20 cellular contexts compared by ENCODE assay signal in the genomic region with DNA sequence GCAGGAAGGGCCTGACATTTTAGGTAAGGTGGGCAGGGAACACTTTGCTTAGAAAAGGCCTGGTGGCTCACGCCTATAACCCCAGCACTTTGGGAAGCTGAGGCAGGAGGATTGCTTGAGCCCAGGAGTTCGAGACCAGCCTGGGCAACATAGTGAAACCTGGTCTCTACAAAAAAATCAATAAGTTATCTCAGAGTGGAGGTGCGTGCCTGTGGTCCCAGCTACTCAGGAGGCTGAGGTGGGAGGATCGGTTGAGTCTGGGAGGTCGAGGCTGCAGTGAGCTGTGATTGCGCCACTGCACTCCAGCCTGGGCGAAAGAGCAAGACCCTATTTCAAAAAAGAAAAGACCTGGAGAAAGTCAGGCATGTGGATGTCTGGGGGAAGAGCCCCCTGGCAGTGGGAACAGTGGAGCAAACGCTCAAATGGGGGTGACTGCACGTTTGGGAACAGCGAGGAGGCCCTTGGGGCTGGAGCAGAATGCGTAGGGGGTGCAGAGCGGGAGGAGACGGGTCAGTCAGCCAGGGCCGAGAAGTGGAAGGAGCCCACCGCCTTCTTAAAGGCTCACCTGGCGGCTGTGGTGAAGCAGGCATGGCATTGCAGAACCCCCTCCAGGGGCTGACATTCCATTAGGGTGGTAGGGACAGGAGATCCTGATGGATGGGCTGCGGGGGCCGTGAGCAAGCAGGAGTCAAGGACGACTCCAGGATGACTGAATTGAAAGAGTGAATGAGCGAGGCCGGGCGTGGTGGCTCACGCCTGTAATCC. TPM values are rescaled to one million over a fixed set of nuclear protein-coding genes. Genes with fewer than 3 reads are reported as not detected.
"Had no signal": no experiment of that assay in that cellular context is flagged by ENCODE, and none has a peak within 500 bp of the region (broad histone marks: within the 10 kb centered on the region; RNA-seq: fewer than 3 reads in every experiment).

No MANE protein-coding gene starts in this region.

- H3K27me3 ChIP-seq: vagina had no signal

- H3K4me3 Mint-ChIP-seq: activated CD8-positive, alpha-beta T cell treated with anti-CD3 and anti-CD28 coated beads, Interleukin-2, amount 10 ng/mL, durations not matched to agents 7 days and 5 days; activated naive CD8-positive, alpha-beta T cell treated with anti-CD3 and anti-CD28 coated beads for 36 hours; activated T-cell treated with anti-CD3 and anti-CD28 coated beads, Interleukin-2, amount 50 U/mL, for 72 hours; central memory CD8-positive, alpha-beta T cell; memory B cell; stimulated activated memory B cell treated with anti-CD40 and anti-IgM and Interleukin-4, amounts not matched to agents 10 μg/mL and 1 μg/mL and 100 μg/mL, for 72 hours had no signal

- H3K36me3 ChIP-seq: tibial artery, vagina had no signal

- H3K4me3 ChIP-seq: tibial artery, vagina had no signal

- H3K36me3 Mint-ChIP-seq: brain had no signal

- H3K27ac Mint-ChIP-seq: activated CD8-positive, alpha-beta T cell treated with anti-CD3 and anti-CD28 coated beads, Interleukin-2, amount 10 ng/mL, durations not matched to agents 7 days and 5 days; activated naive CD8-positive, alpha-beta T cell treated with anti-CD3 and anti-CD28 coated beads for 36 hours; activated T-cell treated with anti-CD3 and anti-CD28 coated beads, Interleukin-2, amount 50 U/mL, for 72 hours; memory B cell; stimulated activated memory B cell treated with anti-CD40 and anti-IgM and Interleukin-4, amounts not matched to agents 10 μg/mL and 1 μg/mL and 100 μg/mL, for 72 hours had no signal

- H3K27ac ChIP-seq: epithelial cell of prostate, tibial artery, vagina, VCaP had no signal

- ATAC-seq: activated CD8-positive, alpha-beta T cell treated with anti-CD3 and anti-CD28 coated beads, Interleukin-2, amount 10 ng/mL, durations not matched to agents 7 days and 5 days; activated T-cell treated with anti-CD3 and anti-CD28 coated beads, Interleukin-2, amount 50 U/mL, for 72 hours; naive thymus-derived CD8-positive, alpha-beta T cell; SK-N-SH treated with all-trans-retinoic acid at 6 μM for 48 hours; stimulated activated memory B cell treated with anti-CD40 and anti-IgM and Interleukin-4, amounts not matched to agents 10 μg/mL and 1 μg/mL and 100 μg/mL, for 72 hours had no signal

- DNase-seq: activated CD4-positive, alpha-beta T cell treated with anti-CD3 and anti-CD28 coated beads for 4 hours; activated CD8-positive, alpha-beta memory T cell treated with anti-CD3 and anti-CD28 coated beads, Interleukin-2, amount 50 U/mL, for 4 hours; activated CD8-positive, alpha-beta T cell treated with anti-CD3 and anti-CD28 coated beads, Interleukin-2, amount 10 ng/mL, durations not matched to agents 7 days and 5 days; activated gamma-delta T cell; activated naive CD8-positive, alpha-beta T cell treated with anti-CD3 and anti-CD28 coated beads for 36 hours; activated T-cell treated with anti-CD3 and anti-CD28 coated beads, Interleukin-2, amount 50 U/mL, for 72 hours; effector memory CD4-positive, alpha-beta T cell; foreskin melanocyte; T1000 had no signal

RNA-seq across cellular contexts. Expression of gene ASPG, which starts 46.6 kb away (rescaled TPM):
- total RNA-seq: activated CD8-positive, alpha-beta T cell treated with anti-CD3 and anti-CD28 coated beads, Interleukin-2, amount 10 ng/mL, durations not matched to agents 7 days and 5 days; activated naive CD8-positive, alpha-beta T cell treated with anti-CD3 and anti-CD28 coated beads for 36 hours; fibroblast of lung; naive thymus-derived CD8-positive, alpha-beta T cell had no signal
